41 cellular contexts compared by ENCODE assay signal in genomic region chr16:86191663-86192062, GRCh38.
"Had no signal": no experiment of that assay in that cellular context is flagged by ENCODE, and none has a peak within 500 bp of the region (broad histone marks: within the 10 kb centered on the region; RNA-seq: fewer than 3 reads in every experiment).

No MANE protein-coding gene starts in this region.

- DNase-seq: activated CD4-positive, alpha-beta memory T cell treated with anti-CD3 and anti-CD28 coated beads for 36 hours; activated CD4-positive, alpha-beta T cell treated with anti-CD3 and anti-CD28 coated beads for 4 hours; activated CD4-positive, alpha-beta T cell treated with anti-CD3 and anti-CD28 coated beads, Interleukin-2, amount 50 U/mL, for 1 hour; activated CD8-positive, alpha-beta memory T cell treated with anti-CD3 and anti-CD28 coated beads for 24 hours; activated CD8-positive, alpha-beta memory T cell treated with anti-CD3 and anti-CD28 coated beads, Interleukin-2, amount 10 ng/mL, durations not matched to agents 7 days and 5 days; activated CD8-positive, alpha-beta memory T cell treated with anti-CD3 and anti-CD28 coated beads, Interleukin-2, amount 50 U/mL, for 48 hours; activated effector memory CD4-positive, alpha-beta T cell treated with anti-CD3 and anti-CD28 coated beads, Interleukin-2, amount 50 U/mL, for 16 hours; activated naive CD4-positive, alpha-beta T cell; activated naive CD4-positive, alpha-beta T cell treated with anti-CD3 and anti-CD28 coated beads, Interleukin-2, amount 50 U/mL, for 16 hours; activated naive CD8-positive, alpha-beta T cell treated with anti-CD3 and anti-CD28 coated beads for 36 hours; activated T-cell treated with anti-CD3 and anti-CD28 coated beads, Interleukin-2, amount 50 U/mL, for 1 hour; activated T-cell treated with anti-CD3 and anti-CD28 coated beads, Interleukin-2, amount 50 U/mL, for 72 hours; amniotic stem cell; aorta; brain microvascular endothelial cell; Karpas-422; KBM-7; MG63; MV-4-11; NCI-H1092; NCI-H1436 treated with DMSO at 0.1 percent for 48 hours; NCI-H187; NCI-H2029 treated with DMSO at 0.1 percent for 48 hours; NCI-H2107; NCI-H2171; NCI-H510A; NCI-H526; NCI-H748 treated with DMSO at 0.1 percent for 48 hours; NK-92 treated with Interleukin-12 subunit alpha and Interleukin-12 subunit beta, amount 100 ng/mL, for 24 hours; PC-3; Peyer's patch; RPMI8226; SHP77 treated with DMSO at 0.1 percent for 48 hours; SK-N-SH; T-cell; T-helper 2 cell; T-helper 9 cell had no signal

- H3K27ac ChIP-seq: brain microvascular endothelial cell, SJSA1 had no signal

- H3K27ac Mint-ChIP-seq: activated CD4-positive, alpha-beta memory T cell treated with anti-CD3 and anti-CD28 coated beads for 36 hours; activated CD8-positive, alpha-beta memory T cell treated with anti-CD3 and anti-CD28 coated beads, Interleukin-2, amount 10 ng/mL, durations not matched to agents 7 days and 5 days; activated naive CD8-positive, alpha-beta T cell treated with anti-CD3 and anti-CD28 coated beads for 36 hours; activated T-cell treated with anti-CD3 and anti-CD28 coated beads, Interleukin-2, amount 50 U/mL, for 72 hours; activated T-helper 17 cell treated with anti-CD3 and anti-CD28 coated beads, Interleukin-2, amount 50 U/mL, for 72 hours had no signal

- H3K36me3 Mint-ChIP-seq: activated CD4-positive, alpha-beta memory T cell treated with anti-CD3 and anti-CD28 coated beads for 36 hours; activated CD8-positive, alpha-beta memory T cell treated with anti-CD3 and anti-CD28 coated beads, Interleukin-2, amount 10 ng/mL, durations not matched to agents 7 days and 5 days; activated naive CD8-positive, alpha-beta T cell treated with anti-CD3 and anti-CD28 coated beads for 36 hours; IgD-negative memory B cell; T-cell had no signal

- H3K4me3 Mint-ChIP-seq: activated CD4-positive, alpha-beta memory T cell treated with anti-CD3 and anti-CD28 coated beads for 36 hours; activated CD8-positive, alpha-beta memory T cell treated with anti-CD3 and anti-CD28 coated beads, Interleukin-2, amount 10 ng/mL, durations not matched to agents 7 days and 5 days; activated naive CD8-positive, alpha-beta T cell treated with anti-CD3 and anti-CD28 coated beads for 36 hours; activated T-cell treated with anti-CD3 and anti-CD28 coated beads, Interleukin-2, amount 50 U/mL, for 72 hours; activated T-helper 17 cell treated with anti-CD3 and anti-CD28 coated beads, Interleukin-2, amount 50 U/mL, for 72 hours; IgD-negative memory B cell; T-cell had no signal

- H3K36me3 ChIP-seq: brain microvascular endothelial cell, MG63, Peyer's patch had no signal

- ATAC-seq: activated CD4-positive, CD25-positive, alpha-beta regulatory T cell treated with anti-CD3 and anti-CD28 coated beads, Interleukin-2, amount 50 U/mL, for 24 hours; activated CD8-positive, alpha-beta memory T cell treated with anti-CD3 and anti-CD28 coated beads, Interleukin-2, amount 10 ng/mL, durations not matched to agents 7 days and 5 days; activated T-cell treated with anti-CD3 and anti-CD28 coated beads, Interleukin-2, amount 50 U/mL, for 72 hours; activated T-helper 17 cell treated with anti-CD3 and anti-CD28 coated beads, Interleukin-2, amount 50 U/mL, for 72 hours; PC-3; T-cell had no signal

- H3K9ac ChIP-seq: SK-N-SH had no signal

- H3K4me3 ChIP-seq: MG63, Peyer's patch, SJSA1 had no signal

- H3K9me3 Mint-ChIP-seq: activated CD4-positive, alpha-beta memory T cell treated with anti-CD3 and anti-CD28 coated beads for 36 hours; activated naive CD8-positive, alpha-beta T cell treated with anti-CD3 and anti-CD28 coated beads for 36 hours; activated T-cell treated with anti-CD3 and anti-CD28 coated beads, Interleukin-2, amount 50 U/mL, for 72 hours; activated T-helper 17 cell treated with anti-CD3 and anti-CD28 coated beads, Interleukin-2, amount 50 U/mL, for 72 hours; IgD-negative memory B cell; T-cell had no signal

- H3K27me3 ChIP-seq: Peyer's patch, SJSA1 had no signal

- H3K9me3 ChIP-seq: MG63, Peyer's patch, SJSA1, SK-N-SH had no signal

- H3K4me1 Mint-ChIP-seq: activated CD8-positive, alpha-beta memory T cell treated with anti-CD3 and anti-CD28 coated beads, Interleukin-2, amount 10 ng/mL, durations not matched to agents 7 days and 5 days; activated naive CD8-positive, alpha-beta T cell treated with anti-CD3 and anti-CD28 coated beads for 36 hours; activated T-helper 17 cell treated with anti-CD3 and anti-CD28 coated beads, Interleukin-2, amount 50 U/mL, for 72 hours; IgD-negative memory B cell; T-cell had no signal
